21 cellular contexts compared by ENCODE assay signal in the genomic region with DNA sequence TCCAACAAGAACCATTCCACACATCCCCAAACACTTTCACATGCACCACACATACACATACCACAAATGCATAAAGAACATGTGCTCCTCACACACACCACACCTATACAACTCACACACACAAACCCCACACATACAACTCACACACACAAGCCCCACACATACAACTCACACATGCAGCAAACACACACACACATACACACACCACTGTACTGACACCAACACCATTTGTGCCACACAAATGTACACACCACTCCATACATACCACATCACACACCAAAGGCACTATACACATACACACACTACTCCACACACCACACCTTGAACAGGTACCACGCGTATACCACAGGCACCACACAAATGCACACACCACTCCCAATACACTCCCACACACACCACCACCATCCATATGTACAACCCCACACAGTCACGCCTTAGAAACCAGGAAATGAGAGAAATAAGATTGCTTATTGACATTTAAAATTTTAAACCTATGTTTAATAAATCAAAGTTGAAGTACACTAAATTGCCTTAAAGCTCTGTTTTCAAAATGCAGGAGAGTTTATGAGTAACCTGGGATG.
DNase-seq lines count a peak whose midpoint lies in the region; ATAC-seq, FAIRE-seq and TF ChIP-seq lines count a peak whose summit lies in the region.
"Had no signal": no experiment of that assay in that cellular context is flagged by ENCODE, and none has a peak within 500 bp of the region (broad histone marks: within the 10 kb centered on the region; RNA-seq: fewer than 3 reads in every experiment).

No MANE protein-coding gene starts in this region.

- TF ChIP-seq CTCF in bronchial epithelial cell (IDR thresholded peaks at IDR 0.05; ENCODE audit: insufficient read depth, low read length, severe bottlenecking) = no peak
- no peak for TF ChIP-seq CTCF in mucosa of descending colon (IDR thresholded peaks at IDR 0.05)
- no peak for TF ChIP-seq CTCF in kidney (IDR thresholded peaks at IDR 0.05; ENCODE audit: borderline replicate concordance, extremely low read depth, insufficient read depth)

- H3K36me3 ChIP-seq in bronchial epithelial cell (ENCODE audit: control insufficient read depth, insufficient read depth, low read length) = no peaks in the 10 kb centered on the region
- no peaks in the 10 kb centered on the region for H3K36me3 ChIP-seq in mucosa of descending colon (ENCODE audit: low read depth)
- H3K36me3 ChIP-seq in kidney (ENCODE audit: control insufficient read depth in 1 of 2, insufficient read depth in 2 of 2, low read length in 2 of 2) = no peaks in the 10 kb centered on the region
- H3K36me3 ChIP-seq: BE2C had no signal

- no peak overlapping the region for H3K27ac ChIP-seq in kidney (ENCODE audit: low read depth in 2 of 2, low read length in 2 of 2)
- H3K27ac ChIP-seq: HL-60 had no signal

- H3K9me3 ChIP-seq in mucosa of descending colon (no peaks in the 10 kb centered on the region), kidney (ENCODE audit: control insufficient read depth in 1 of 2, low read length in 2 of 2) (no peaks in the 10 kb centered on the region)
- H3K9me3 ChIP-seq: BE2C had no signal

- FAIRE-seq in HTR-8/SVneo (lab: Jason Lieb, UNC) (peak; percentile 94), bronchial epithelial cell (lab: Jason Lieb, UNC) (peak; percentile 94), kidney (lab: Jason Lieb, UNC) (no peak)
- FAIRE-seq: A204.1, GM12878 had no signal

- H3K9ac ChIP-seq in kidney (ENCODE audit: low read length in 2 of 2) = no peak overlapping the region

- no peaks in the 10 kb centered on the region for H3K4me1 ChIP-seq in mucosa of descending colon (ENCODE audit: low read depth)
- H3K4me1 ChIP-seq in kidney (ENCODE audit: control insufficient read depth in 1 of 2, insufficient read depth in 1 of 2, low read depth in 1 of 2, low read length in 2 of 2) = no peaks in the 10 kb centered on the region
- H3K4me1 ChIP-seq: BE2C had no signal

- peak; percentile 69 for ATAC-seq in mucosa of descending colon
- ATAC-seq: GM12878 had no signal

- H3K27me3 ChIP-seq in bronchial epithelial cell (ENCODE audit: control insufficient read depth, insufficient read depth, low read length) = no peaks in the 10 kb centered on the region
- H3K27me3 ChIP-seq: BE2C had no signal

- H3K4me3 ChIP-seq in bronchial epithelial cell (ENCODE audit: low read depth, low read length) (no peak overlapping the region), mucosa of descending colon (no peak overlapping the region), kidney (ENCODE audit: low read length in 2 of 2) (no peak overlapping the region)
- H3K4me3 ChIP-seq: GM12878 had no signal

- DNase-seq in HTR-8/SVneo (ENCODE audit: insufficient read length, low spot score) = no peak
- DNase-seq in bronchial epithelial cell (ENCODE audit: low read depth) = no peak
- no peak for DNase-seq in mucosa of descending colon
- DNase-seq in activated naive CD4-positive, alpha-beta T cell (lab: John Stamatoyannopoulos, UW) = no peak
- DNase-seq in T-helper 1 cell = no peak
- no peak for DNase-seq in kidney
- no peak for DNase-seq in NCI-H2081 (lab: John Stamatoyannopoulos, UW)
- DNase-seq: ACHN; BE2C; C1 segment of cervical spinal cord; CD4-positive, CD25-positive, alpha-beta regulatory T cell; CD8-positive, alpha-beta memory T cell; COR-L47; DMS 273 treated with DMSO at 0.1 percent for 48 hours; DMS53; DND-41; EL; HCEC 1CT had no signal

- intact Hi-C loops in mucosa of descending colon (cut with DNase I, micrococcal nuclease) = no loop called here
- intact Hi-C loops in kidney (cut with DNase I) = no loop called here
